In genomic region chr4:183081116-183081469, GRCh38 we compare ENCODE assay signal across 20 cellular contexts.
"Had no signal": no experiment of that assay in that cellular context is flagged by ENCODE, and none has a peak within 500 bp of the region (broad histone marks: within the 10 kb centered on the region; RNA-seq: fewer than 3 reads in every experiment).

No MANE protein-coding gene starts in this region.

- H2AFZ ChIP-seq: neural progenitor cell, parathyroid adenoma had no signal

- H3K4me2 ChIP-seq: neural progenitor cell had no signal

- H3K79me2 ChIP-seq: parathyroid adenoma had no signal

- H3K27ac ChIP-seq: lower lobe of right lung, neural progenitor cell, parathyroid adenoma, psoas muscle, sigmoid colon, skin epidermis, stomach, thoracic aorta, transverse colon had no signal

- H3K4me1 ChIP-seq: lower lobe of right lung, parathyroid adenoma, psoas muscle had no signal

- H3K4me3 ChIP-seq: lower lobe of right lung, neural progenitor cell, psoas muscle, sigmoid colon, skin epidermis, stomach, thoracic aorta, transverse colon had no signal

- H3K27me3 ChIP-seq: neural progenitor cell, sigmoid colon, stomach, transverse colon had no signal

- H3K36me3 ChIP-seq: lower lobe of right lung, neural progenitor cell, sigmoid colon, stomach, thoracic aorta, transverse colon had no signal

- ATAC-seq: effector memory CD8-positive, alpha-beta T cell; lower lobe of right lung; psoas muscle had no signal

- DNase-seq: central memory CD4-positive, alpha-beta T cell; effector memory CD8-positive, alpha-beta T cell; erythroblast; foreskin melanocyte; head of caudate nucleus; hippocampal formation; lower lobe of right lung; nucleus accumbens; psoas muscle; retina; sigmoid colon; stimulated activated CD4-positive, alpha-beta T cell treated with anti-CD3 and anti-CD28 coated beads, Interleukin-2, amount 100 ng/mL, for 24 hours; stimulated activated naive CD4-positive, alpha-beta T cell; stomach; substantia nigra; transverse colon had no signal

- H3K9ac ChIP-seq: neural progenitor cell, parathyroid adenoma had no signal

- H3K9me3 ChIP-seq: lower lobe of right lung, psoas muscle, sigmoid colon, stomach, thoracic aorta, transverse colon had no signal
